ENCODE assay signal across 1 cellular context in the genomic region with DNA sequence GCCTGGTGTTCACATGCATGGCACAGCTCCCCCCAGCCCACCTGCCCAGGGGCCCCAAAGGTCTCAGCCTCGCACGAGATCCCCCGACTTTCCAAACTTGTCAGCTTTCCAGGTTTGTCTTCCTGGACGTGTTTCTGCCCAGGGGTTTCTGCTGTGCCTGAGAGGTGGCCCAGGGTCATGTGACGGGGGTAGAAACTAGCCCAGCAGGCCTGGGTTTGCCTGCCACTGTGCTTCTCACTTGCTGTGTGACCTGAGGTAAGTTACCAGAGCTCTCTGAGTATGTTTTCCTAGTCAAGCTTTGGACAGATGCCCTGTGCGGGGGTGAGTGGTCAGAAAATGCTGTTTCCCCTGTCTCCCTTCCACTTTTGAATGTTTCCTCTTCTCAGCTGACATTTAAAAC.
TF ChIP-seq lines count a peak whose summit lies in the region.

No MANE protein-coding gene starts in this region.

TF ChIP-seq in SK-N-SH treated with all-trans-retinoic acid at 6 μM for 48 hours, 23 proteins besides CTCF, POLR2A, EP300 and RAD21 (continued from another document):
- TF ChIP-seq GLIS3 (CRISPR knock-in tag; IDR thresholded peaks at IDR 0.05), result no peak
- TF ChIP-seq ARNTL (CRISPR knock-in tag; IDR thresholded peaks at IDR 0.05; ENCODE audit: borderline replicate concordance, low read depth), result no peak
- no peak for TF ChIP-seq PPARA (CRISPR knock-in tag; IDR thresholded peaks at IDR 0.05; ENCODE audit: borderline replicate concordance)
- TF ChIP-seq BACH2 (CRISPR knock-in tag; IDR thresholded peaks at IDR 0.05; ENCODE audit: borderline replicate concordance), result no peak
- no peak for TF ChIP-seq OSR1 (CRISPR knock-in tag; IDR thresholded peaks at IDR 0.05)
- no peak for TF ChIP-seq ZFP3 (CRISPR knock-in tag; IDR thresholded peaks at IDR 0.05)
- TF ChIP-seq PATZ1 (CRISPR knock-in tag; IDR thresholded peaks at IDR 0.05; ENCODE audit: borderline replicate concordance), result no peak
